Comparison of ENCODE assay signal across 23 cellular contexts in genomic region chr11:42824067-42824466, GRCh38.
DNase-seq lines count a peak whose midpoint lies in the region; ATAC-seq, FAIRE-seq and TF ChIP-seq lines count a peak whose summit lies in the region.
"Had no signal": no experiment of that assay in that cellular context is flagged by ENCODE, and none has a peak within 500 bp of the region (broad histone marks: within the 10 kb centered on the region; RNA-seq: fewer than 3 reads in every experiment).

No MANE protein-coding gene starts in this region.

- no peak for FAIRE-seq in HepG2 (lab: Jason Lieb, UNC)
- no peak for FAIRE-seq in GM12878 (lab: Jason Lieb, UNC)
- FAIRE-seq: A204.1, GM12891, GM19239 had no signal

- TF ChIP-seq CTCF in HepG2 (CRISPR knock-in tag; IDR thresholded peaks at IDR 0.05) (no peak), right lobe of liver (IDR thresholded peaks at IDR 0.05) (no peak), GM12878 (IDR thresholded peaks at IDR 0.05 in 2 of 3, conservative IDR thresholded peaks at IDR 0.05 in 1 of 3; ENCODE audit: control insufficient read depth in 2 of 3, extremely low read depth in 1 of 3, insufficient read depth in 1 of 3, low read depth in 3 of 3, low read length in 3 of 3) (no peak)

- no peak for TF ChIP-seq POLR2A in HepG2 (IDR thresholded peaks at IDR 0.05; ENCODE audit: insufficient read depth in 1 of 2, low read depth in 2 of 2, low read length in 2 of 2)
- TF ChIP-seq POLR2A in right lobe of liver (IDR thresholded peaks at IDR 0.05): no peak
- TF ChIP-seq POLR2A in GM12878 (IDR thresholded peaks at IDR 0.05; ENCODE audit: low read depth, low read length): no peak

- H3K9ac ChIP-seq in HepG2 (ENCODE audit: insufficient read depth, low read depth, low read length) (no peak overlapping the region), GM12878 (ENCODE audit: control insufficient read depth, insufficient read depth, low read length) (no peak overlapping the region)
- H3K9ac ChIP-seq: BLaER1 had no signal

- H2AFZ ChIP-seq in HepG2 (ENCODE audit: low read length) (no peak overlapping the region), GM12878 (ENCODE audit: control insufficient read depth, low read depth, low read length) (no peak overlapping the region)

- H3K9me3 ChIP-seq in HepG2 (ENCODE audit: low read length): no peaks in the 10 kb centered on the region
- no peaks in the 10 kb centered on the region for H3K9me3 ChIP-seq in right lobe of liver
- H3K9me3 ChIP-seq in GM12878 (replicated peaks; ENCODE audit: control insufficient read depth, insufficient read depth, low read length): no peaks in the 10 kb centered on the region
- H3K9me3 ChIP-seq: BE2C, BLaER1 had no signal

- RAD21 ChIA-PET in GM12878 (lab: Charles Lee; ENCODE audit: unreplicated experiment): no interaction called here

- CTCF ChIA-PET in HepG2 (lab: Yijun Ruan, JAX; ENCODE audit: low intra/inter-chr PET ratio, low total read pairs): no interaction called here
- CTCF ChIA-PET in GM12878 (lab: Yijun Ruan, JAX): no interaction called here

- SMC1A ChIA-PET in GM12878 (lab: Charles Lee; ENCODE audit: uncharacterized antibody, unreplicated experiment): interaction anchor here (1.0 kb wide), 1 partner anchor 24 kb away, joined by 3 read pairs; no protein-coding TSS in a partner anchor

- ATAC-seq in HepG2 (no peak), right lobe of liver (no peak), GM12878 (no peak), SK-N-SH treated with all-trans-retinoic acid at 6 μM for 48 hours (no peak)

- in situ Hi-C loops in HepG2 (cut with HindIII; ENCODE audit: extremely low pct_ligation_motif_present, low pct_unique_long_range_greater_than_20kb) (no loop called here), GM12878 (cut with MboI) (no loop called here)

- POLR2A ChIA-PET in HepG2 (lab: Yijun Ruan, JAX): no interaction called here
- POLR2A ChIA-PET in GM12878 (lab: Charles Lee): no interaction called here

- H3K4me2 ChIP-seq in HepG2 (ENCODE audit: low read depth, low read length) (no peak overlapping the region), GM12878 (ENCODE audit: control insufficient read depth, insufficient read depth) (no peak overlapping the region)
- H3K4me2 ChIP-seq: BLaER1 had no signal

- no peak overlapping the region for H3K4me3 ChIP-seq in HepG2 (replicated peaks in 1 of 3; ENCODE audit: insufficient read depth in 1 of 3, low read depth in 2 of 3, low read length in 3 of 3)
- H3K4me3 ChIP-seq in right lobe of liver: no peak overlapping the region
- H3K4me3 ChIP-seq in GM12878: no peak overlapping the region
- H3K4me3 ChIP-seq: BLaER1 had no signal

- H4K20me1 ChIP-seq in HepG2 (ENCODE audit: insufficient read depth, low read length) (no peaks in the 10 kb centered on the region), GM12878 (ENCODE audit: control insufficient read depth, insufficient read depth) (no peaks in the 10 kb centered on the region)
- H4K20me1 ChIP-seq: BLaER1 had no signal

- DNase-seq in HepG2 (ENCODE audit: low spot score) (no peak), right lobe of liver (no peak), GM12878 (ENCODE audit: low read depth, low spot score) (no peak), ecto neural progenitor cell (ENCODE audit: low spot score) (no peak)
- DNase-seq: 8988T; ACHN; BE2C; C1 segment of cervical spinal cord; CD4-positive, alpha-beta memory T cell; CD4-positive, CD25-positive, alpha-beta regulatory T cell; CD8-positive, alpha-beta memory T cell; COR-L47; DMS 273 treated with DMSO at 0.1 percent for 48 hours; DMS53; DMS79; DND-41; EL; GDM1 had no signal

- intact Hi-C loops in HepG2 (cut with micrococcal nuclease; ENCODE audit: unreplicated experiment): no loop called here
- intact Hi-C loops in right lobe of liver (cut with DNase I): no loop called here
- intact Hi-C loops in GM12878 (cut with micrococcal nuclease; ENCODE audit: unreplicated experiment): no loop called here

- TF ChIP-seq RAD21 in HepG2 (CRISPR knock-in tag; IDR thresholded peaks at IDR 0.05) (no peak), GM12878 (IDR thresholded peaks at IDR 0.05; ENCODE audit: insufficient read depth, low read depth, low read length) (no peak)

- H3K27me3 ChIP-seq in HepG2 (ENCODE audit: control insufficient read depth in 1 of 2, insufficient read depth in 2 of 2, low read length in 2 of 2) (no peaks in the 10 kb centered on the region), right lobe of liver (no peaks in the 10 kb centered on the region), GM12878 (replicated peaks in 1 of 2; ENCODE audit: control insufficient read depth in 2 of 2, insufficient read depth in 2 of 2, low read length in 1 of 2) (no peaks in the 10 kb centered on the region)
- H3K27me3 ChIP-seq: BE2C, BLaER1 had no signal

- H3K36me3 ChIP-seq in HepG2 (replicated peaks in 1 of 2; ENCODE audit: control insufficient read depth in 1 of 2, insufficient read depth in 2 of 2, low read length in 2 of 2) (no peaks in the 10 kb centered on the region), right lobe of liver (no peaks in the 10 kb centered on the region), GM12878 (ENCODE audit: control insufficient read depth in 2 of 2, insufficient read depth in 2 of 2, low read length in 1 of 2) (no peaks in the 10 kb centered on the region)
- H3K36me3 ChIP-seq: BE2C, BLaER1 had no signal

- 0% methylated on average over 4 of the region's 4 CpGs for WGBS in HepG2 (ENCODE audit: low lambda C conversion rate)
- WGBS in right lobe of liver (ENCODE audit: insufficient coverage, low coverage, low lambda C conversion rate, missing lambda C conversion rate): 41% methylated on average over 4 of the region's 4 CpGs
- 40% methylated on average over 4 of the region's 4 CpGs for WGBS in GM12878 (ENCODE audit: insufficient coverage, insufficient replicate concordance, low lambda C conversion rate, missing lambda C conversion rate)

- H3K4me1 ChIP-seq in HepG2 (ENCODE audit: insufficient read depth, low read length) (no peaks in the 10 kb centered on the region), right lobe of liver (no peaks in the 10 kb centered on the region), GM12878 (ENCODE audit: control insufficient read depth, insufficient read depth, low read length) (no peaks in the 10 kb centered on the region)
- H3K4me1 ChIP-seq: BE2C had no signal

- TF ChIP-seq EP300 in HepG2 (IDR thresholded peaks at IDR 0.05; ENCODE audit: low read depth in 2 of 2, low read length in 2 of 2) (no peak), HepG2 (CRISPR knock-in tag; IDR thresholded peaks at IDR 0.05; ENCODE audit: borderline replicate concordance) (no peak), GM12878 (IDR thresholded peaks at IDR 0.05; ENCODE audit: borderline replicate concordance in 1 of 2, control insufficient read depth in 1 of 2, low read depth in 2 of 2, low read length in 2 of 2) (no peak)

- no TSS peak for BruUV-seq in HepG2 (replicated peaks; lab: Mats Ljungman, UMichigan)
- no TSS peak for BruUV-seq in GM12878 (replicated peaks; lab: Mats Ljungman, UMichigan)

- H3K27ac ChIP-seq in HepG2 (ENCODE audit: extremely low read length, insufficient read depth, low read length) (no peak overlapping the region), right lobe of liver (no peak overlapping the region), GM12878 (ENCODE audit: control insufficient read depth, insufficient read depth) (no peak overlapping the region)
- H3K27ac ChIP-seq: BLaER1 had no signal

- no peaks in the 10 kb centered on the region for H3K79me2 ChIP-seq in HepG2 (ENCODE audit: insufficient read depth, low read length)
- H3K79me2 ChIP-seq in GM12878 (ENCODE audit: control insufficient read depth, insufficient read depth, low read length): no peaks in the 10 kb centered on the region

TF ChIP-seq in SK-N-SH treated with all-trans-retinoic acid at 6 μM for 48 hours, 23 proteins besides CTCF, POLR2A, EP300 and RAD21:
- TF ChIP-seq ZNF565 (CRISPR knock-in tag; conservative IDR thresholded peaks at IDR 0.05; ENCODE audit: low read depth): no peak
- no peak for TF ChIP-seq CSRNP3 (CRISPR knock-in tag; IDR thresholded peaks at IDR 0.05)
- TF ChIP-seq ZNF8 (CRISPR knock-in tag; IDR thresholded peaks at IDR 0.05): no peak
